ENCODE assay signal across 12 cellular contexts in the genomic region with DNA sequence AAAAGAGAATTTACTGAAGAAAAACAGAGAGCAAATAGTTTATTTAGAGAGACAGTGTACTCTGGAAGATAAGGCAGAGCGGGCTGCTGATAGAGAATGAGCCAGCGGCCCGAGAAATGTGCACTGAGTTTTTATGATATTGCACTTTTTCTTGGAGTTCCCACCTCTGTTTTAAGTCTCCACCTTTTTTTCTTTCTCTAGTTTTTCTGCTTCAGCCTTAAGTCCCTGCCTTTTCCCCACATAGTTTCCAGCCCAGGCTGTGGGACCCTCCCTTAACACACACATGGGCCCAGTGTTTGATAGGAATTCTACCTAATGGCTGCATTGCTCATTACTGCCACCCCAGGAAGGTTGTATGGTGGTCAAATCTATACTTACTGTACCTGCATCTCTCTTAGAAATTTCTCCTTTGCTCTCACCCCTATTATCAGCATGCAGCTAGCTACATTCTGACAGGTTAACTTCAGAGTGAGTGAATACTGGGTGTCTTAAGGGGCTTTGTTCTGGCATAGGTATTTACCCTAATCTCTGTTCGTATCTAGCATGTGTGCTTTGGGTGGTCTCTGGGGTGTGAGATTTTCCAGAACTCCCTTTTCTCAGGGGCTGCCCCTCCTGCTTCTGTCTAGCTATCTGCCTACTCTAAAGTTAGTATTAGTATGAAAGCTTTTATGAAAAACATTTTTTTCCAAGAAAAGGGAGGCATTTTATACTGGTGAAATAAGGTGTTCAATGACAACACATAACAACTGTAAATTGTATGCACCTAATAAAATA.
DNase-seq lines count a peak whose midpoint lies in the region; ATAC-seq, FAIRE-seq and TF ChIP-seq lines count a peak whose summit lies in the region.
"Had no signal": no experiment of that assay in that cellular context is flagged by ENCODE, and none has a peak within 500 bp of the region (broad histone marks: within the 10 kb centered on the region; RNA-seq: fewer than 3 reads in every experiment).

No MANE protein-coding gene starts in this region.

- POLR2A ChIA-PET in OCI-LY7 (lab: Charles Lee) = interaction anchor here (0.5 to 2.5 kb wide), 22 partner anchors 9 to 1194 kb away, joined by 3 to 17 read pairs (median 4); no protein-coding TSS in a partner anchor

- H3K4me1 ChIP-seq in mammary epithelial cell (ENCODE audit: insufficient read depth, low read length) = peaks cover 18% of the 10 kb centered on the region
- no peaks in the 10 kb centered on the region for H3K4me1 ChIP-seq in breast epithelium
- H3K4me1 ChIP-seq in OCI-LY7 (ENCODE audit: insufficient read depth, low read length, poor library complexity, severe bottlenecking) = peaks cover 34% of the 10 kb centered on the region
- H3K4me1 ChIP-seq in esophagus muscularis mucosa = no peaks in the 10 kb centered on the region
- H3K4me1 ChIP-seq: tibial nerve had no signal

- no peaks in the 10 kb centered on the region for H3K9me3 ChIP-seq in mammary epithelial cell (replicated peaks; ENCODE audit: insufficient read depth, low read length)
- no peaks in the 10 kb centered on the region for H3K9me3 ChIP-seq in breast epithelium
- no peaks in the 10 kb centered on the region for H3K9me3 ChIP-seq in OCI-LY7 (ENCODE audit: low read length)
- H3K9me3 ChIP-seq in esophagus muscularis mucosa = no peaks in the 10 kb centered on the region
- H3K9me3 ChIP-seq: SJSA1, tibial nerve had no signal

- DNase-seq in mammary epithelial cell (no peak), breast epithelium (ENCODE audit: low spot score in 2 of 2) (no peak), OCI-LY7 (ENCODE audit: low spot score) (peak; percentile 52), esophagus muscularis mucosa (ENCODE audit: extremely low spot score) (peak; percentile 24), urothelium cell line (ENCODE audit: low spot score) (no peak), NCI-H187 (lab: John Stamatoyannopoulos, UW) (no peak), RCC 7860 (ENCODE audit: low spot score) (no peak)
- DNase-seq: activated CD8-positive, alpha-beta memory T cell treated with anti-CD3 and anti-CD28 coated beads, Interleukin-2, amount 50 U/mL, for 4 hours; cortex of kidney had no signal

- H3K4me2 ChIP-seq in mammary epithelial cell (ENCODE audit: insufficient read depth, low read depth, low read length) (no peak overlapping the region), OCI-LY7 (ENCODE audit: low read length) (peak overlapping the region; percentile 69)

- H3K4me3 ChIP-seq in mammary epithelial cell (replicated peaks in 1 of 3; ENCODE audit: insufficient read depth in 1 of 3, low read depth in 2 of 3, low read length in 3 of 3) = no peak overlapping the region
- no peak overlapping the region for H3K4me3 ChIP-seq in breast epithelium
- no peak overlapping the region for H3K4me3 ChIP-seq in OCI-LY7 (ENCODE audit: low read depth, low read length, poor library complexity, severe bottlenecking)
- no peak overlapping the region for H3K4me3 ChIP-seq in esophagus muscularis mucosa
- H3K4me3 ChIP-seq: SJSA1, tibial nerve had no signal

- H4K20me1 ChIP-seq in mammary epithelial cell (ENCODE audit: insufficient read depth, low read length) (no peaks in the 10 kb centered on the region), OCI-LY7 (ENCODE audit: insufficient read depth, low read length) (no peaks in the 10 kb centered on the region)

- H3K36me3 ChIP-seq in mammary epithelial cell (ENCODE audit: insufficient read depth, low read length) (no peaks in the 10 kb centered on the region), breast epithelium (no peaks in the 10 kb centered on the region), OCI-LY7 (ENCODE audit: insufficient read depth, low read length) (no peaks in the 10 kb centered on the region), esophagus muscularis mucosa (no peaks in the 10 kb centered on the region)
- H3K36me3 ChIP-seq: SJSA1, tibial nerve had no signal

- H3K79me2 ChIP-seq in mammary epithelial cell (ENCODE audit: insufficient read depth, low read length) = no peaks in the 10 kb centered on the region
- no peaks in the 10 kb centered on the region for H3K79me2 ChIP-seq in OCI-LY7 (ENCODE audit: insufficient read depth, low read depth, low read length)

- no peaks in the 10 kb centered on the region for H3K9me2 ChIP-seq in OCI-LY7 (ENCODE audit: insufficient read depth, low read length)

- H3K27ac ChIP-seq in mammary epithelial cell (ENCODE audit: insufficient read depth, low read depth, low read length) = peak overlapping the region; percentile 82
- no peak overlapping the region for H3K27ac ChIP-seq in breast epithelium
- peak overlapping the region; percentile 8 for H3K27ac ChIP-seq in OCI-LY7 (ENCODE audit: low read depth, low read length, poor library complexity, severe bottlenecking)
- no peak overlapping the region for H3K27ac ChIP-seq in esophagus muscularis mucosa (replicated peaks in 1 of 4)
- H3K27ac ChIP-seq: SJSA1, tibial nerve had no signal

- dilution Hi-C loops in mammary epithelial cell (cut with HindIII; ENCODE audit: low sequenced_read_pairs) = no loop called here

- intact Hi-C loops in mammary epithelial cell (cut with micrococcal nuclease) = loop anchor here (2.0 kb wide), 1 partner anchor 47 kb away; no protein-coding TSS in a partner anchor
- intact Hi-C loops in breast epithelium (cut with DNase I; ENCODE audit: low total_unique reads) = no loop called here
- intact Hi-C loops in OCI-LY7 (cut with micrococcal nuclease; ENCODE audit: unreplicated experiment) = loop anchor here (1.0 to 5.0 kb wide), 6 partner anchors 49 to 189 kb away; no protein-coding TSS in a partner anchor
- intact Hi-C loops in esophagus muscularis mucosa (cut with DNase I) = no loop called here

- TF ChIP-seq EP300 in esophagus muscularis mucosa (IDR thresholded peaks at IDR 0.05) = no peak

- 98% methylated on average over 4 of the region's 4 CpGs for WGBS in mammary epithelial cell (ENCODE audit: low coverage, missing lambda C conversion rate)
- WGBS in esophagus muscularis mucosa = 88% methylated on average over 4 of the region's 4 CpGs

- ATAC-seq in GM21737 (IDR thresholded peaks at IDR 0.05; ENCODE audit: unreplicated experiment) = no peak

- H2AFZ ChIP-seq in mammary epithelial cell (ENCODE audit: low read depth, low read length) (peak overlapping the region; percentile 4), OCI-LY7 (ENCODE audit: low read length) (peak overlapping the region; percentile 80; the same call in 1 of the 2 replicates)

- no peaks in the 10 kb centered on the region for H3K27me3 ChIP-seq in mammary epithelial cell (ENCODE audit: insufficient read depth, low read length)
- H3K27me3 ChIP-seq in breast epithelium = no peaks in the 10 kb centered on the region
- peaks cover 0 to 4% (median 0%) of the 10 kb centered on the region in 4 donors for H3K27me3 ChIP-seq in esophagus muscularis mucosa
- H3K27me3 ChIP-seq: tibial nerve had no signal

- in situ Hi-C loops in mammary epithelial cell (cut with MboI; ENCODE audit: low sequenced_read_pairs in 2 of 2) = no loop called here

- H3K9ac ChIP-seq in mammary epithelial cell (ENCODE audit: insufficient read depth, low read length) = no peak overlapping the region

- TF ChIP-seq CTCF in mammary epithelial cell (conservative IDR thresholded peaks at IDR 0.05 in 1 of 2, IDR thresholded peaks at IDR 0.05 in 1 of 2; ENCODE audit: extremely low read depth in 1 of 2, insufficient read depth in 1 of 2, low read depth in 1 of 2, low read length in 2 of 2) (peak in 1 of 2 donors; percentile 36), breast epithelium (IDR thresholded peaks at IDR 0.05) (no peak), OCI-LY7 (conservative IDR thresholded peaks at IDR 0.05; ENCODE audit: low read length) (peak; percentile 88), esophagus muscularis mucosa (IDR thresholded peaks at IDR 0.05) (no peak)

- BruUV-seq in mammary epithelial cell (replicated peaks; lab: Mats Ljungman, UMichigan) (no TSS peak), OCI-LY7 (replicated peaks; lab: Mats Ljungman, UMichigan) (no TSS peak)

- no peak for TF ChIP-seq POLR2A in breast epithelium (IDR thresholded peaks at IDR 0.05)
- no peak for TF ChIP-seq POLR2A in esophagus muscularis mucosa (IDR thresholded peaks at IDR 0.05; ENCODE audit: low read depth)

- CTCF ChIA-PET in mammary epithelial cell (lab: Charles Lee; ENCODE audit: low non-redundant PET) (interaction anchor here (0.6 to 1.2 kb wide), 5 partner anchors 9 to 125 kb away, joined by 3 to 5 read pairs (median 3); no protein-coding TSS in a partner anchor), OCI-LY7 (lab: Charles Lee; ENCODE audit: unreplicated experiment) (interaction anchor here (0.5 to 2.0 kb wide), 14 partner anchors 9 to 520 kb away, joined by 3 to 14 read pairs (median 4); no protein-coding TSS in a partner anchor)

- FAIRE-seq in urothelium cell line (lab: Jason Lieb, UNC) (peak; percentile 44), RCC 7860 (lab: Jason Lieb, UNC) (no peak)

Comparison
In these comparisons a context has a peak if more than half of its experiments do, and no peak if none do; other contexts are left out.
1. H3K27ac ChIP-seq: peak in mammary epithelial cell (single experiment) and OCI-LY7 (single experiment); none in breast epithelium (0 of 2) and esophagus muscularis mucosa (0 of 4).
2. intact Hi-C loops: an anchor here in mammary epithelial cell (2.0 kb wide) and OCI-LY7 (1.0 to 5.0 kb wide); none called in breast epithelium and esophagus muscularis mucosa.
3. DNase-seq: peak in OCI-LY7 (single experiment) and esophagus muscularis mucosa (single experiment); none in mammary epithelial cell (single experiment), breast epithelium (0 of 2), urothelium cell line (single experiment), NCI-H187 (0 of 2) and RCC 7860 (single experiment).